Comparison of ENCODE assay signal across 26 cellular contexts in the genomic region with DNA sequence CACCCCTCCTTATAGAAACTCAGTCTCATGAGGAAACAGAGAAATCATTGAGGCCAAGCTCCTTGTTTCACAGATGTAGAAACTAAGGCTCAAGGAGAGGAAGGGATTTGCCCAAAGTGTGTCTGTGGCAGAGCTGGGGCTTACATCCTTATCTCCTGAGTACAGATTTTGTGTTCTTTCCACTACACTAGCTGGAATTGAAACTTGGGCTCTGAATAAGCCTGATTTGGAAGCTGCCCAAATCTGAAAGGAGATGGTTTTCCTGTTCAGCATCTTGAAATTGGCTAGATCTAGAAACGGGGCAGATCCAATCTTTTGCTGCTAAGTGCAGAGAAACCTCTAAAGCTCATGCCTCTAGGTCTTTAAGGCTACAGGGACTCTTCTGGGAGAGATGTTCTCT. TPM values are rescaled to one million over a fixed set of nuclear protein-coding genes. Genes with fewer than 3 reads are reported as not detected.
A peak's percentile ranks its signal among the peaks of the same experiment; 100 is the strongest.
DNase-seq lines count a peak whose midpoint lies in the region; ATAC-seq lines count a peak whose summit lies in the region.
"Had no signal": no experiment of that assay in that cellular context is flagged by ENCODE, and none has a peak within 500 bp of the region (broad histone marks: within the 10 kb centered on the region; RNA-seq: fewer than 3 reads in every experiment).

No MANE protein-coding gene starts in this region.

- DNase-seq in EH (ENCODE audit: low read depth) (peak; percentile 21), NCI-H446 treated with DMSO at 0.1 percent for 48 hours (lab: John Stamatoyannopoulos, UW) (peak; percentile 17), dermis blood vessel endothelial cell (peak; percentile 58), pulmonary artery endothelial cell (ENCODE audit: low read depth, low spot score) (peak; percentile 50), NCI-H1417 (lab: John Stamatoyannopoulos, UW) (no peak), NCI-H524 treated with DMSO at 0.1 percent for 48 hours (lab: John Stamatoyannopoulos, UW) (no peak)
- DNase-seq: activated CD4-positive, alpha-beta T cell treated with anti-CD3 and anti-CD28 coated beads for 48 hours; activated T-cell treated with anti-CD3 and anti-CD28 coated beads, Interleukin-2, amount 50 U/mL, for 24 hours; CD8-positive, alpha-beta memory T cell; central memory CD4-positive, alpha-beta T cell; dorsolateral prefrontal cortex; heart right ventricle; left colon; natural killer cell; NCI-H524; pancreas; Peyer's patch; right lobe of liver; stimulated activated naive CD8-positive, alpha-beta T cell treated with anti-CD3 and anti-CD28 coated beads, Interleukin-15, Interleukin-2, amounts not matched to agents 100 U/mL and 50 U/mL, for 24 hours; T-helper 2 cell; thyroid gland had no signal

- ATAC-seq in HG03457 (IDR thresholded peaks at IDR 0.05; ENCODE audit: unreplicated experiment): no peak
- ATAC-seq: GM23338; left colon; natural killer cell; pancreas; stimulated activated naive CD8-positive, alpha-beta T cell treated with anti-CD3 and anti-CD28 coated beads, Interleukin-15, Interleukin-2, amounts not matched to agents 100 U/mL and 50 U/mL, for 24 hours had no signal

RNA-seq across cellular contexts. Expression of gene AWAT2, which starts 24.3 kb away (rescaled TPM):
- 0.51 and 1.2 TPM in 2 replicates for total RNA-seq in dermis blood vessel endothelial cell
- 0.07 and 0.18 TPM in 2 replicates for total RNA-seq in pulmonary artery endothelial cell
- total RNA-seq: activated CD8-positive, alpha-beta memory T cell treated with anti-CD3 and anti-CD28 coated beads for 36 hours; CD8-positive, alpha-beta memory T cell; dorsolateral prefrontal cortex; GM23338; heart right ventricle; left colon; mesenteric fat pad; natural killer cell; pancreas; Peyer's patch; right lobe of liver; SK-MEL-5; thyroid gland had no signal

RNA-seq across cellular contexts. Expression of gene OTUD6A, which starts 36.8 kb away (rescaled TPM):
- not detected in 2 replicates for total RNA-seq in dermis blood vessel endothelial cell
- total RNA-seq in pulmonary artery endothelial cell: not detected in 2 replicates
- total RNA-seq: activated CD8-positive, alpha-beta memory T cell treated with anti-CD3 and anti-CD28 coated beads for 36 hours; CD8-positive, alpha-beta memory T cell; heart right ventricle; left colon; mesenteric fat pad; natural killer cell; pancreas; Peyer's patch; right lobe of liver; SK-MEL-5; thyroid gland had no signal

Comparison
In these comparisons a context has a peak if more than half of its experiments do, and no peak if none do; other contexts are left out.
1. DNase-seq: peak in EH (single experiment), NCI-H446 treated with DMSO at 0.1 percent for 48 hours (single experiment), dermis blood vessel endothelial cell (single experiment) and pulmonary artery endothelial cell (single experiment); none in NCI-H1417 (0 of 3) and NCI-H524 treated with DMSO at 0.1 percent for 48 hours (single experiment).